In the genomic region with DNA sequence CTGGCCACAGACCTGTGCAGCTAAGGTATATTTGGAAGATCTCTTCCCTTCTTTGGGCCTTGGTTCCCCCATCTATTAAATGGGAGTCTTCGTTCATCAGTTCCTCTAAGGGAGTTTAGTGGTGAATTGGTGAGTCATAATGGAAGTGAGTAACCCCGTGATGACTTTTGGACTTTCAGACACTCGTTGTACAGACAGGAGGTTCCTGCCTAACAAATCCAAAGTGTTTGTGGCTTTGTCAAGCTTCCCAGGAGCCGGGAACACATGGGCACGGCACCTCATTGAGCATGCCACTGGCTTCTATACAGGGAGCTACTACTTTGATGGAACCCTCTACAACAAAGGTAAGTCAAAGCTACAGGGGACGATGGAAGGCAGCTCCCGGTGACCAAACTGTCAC, we compare ENCODE assay signal across 1 cellular context.
A peak's percentile ranks its signal among the peaks of the same experiment; 100 is the strongest.
TF ChIP-seq lines count a peak whose summit lies in the region.

No MANE protein-coding gene starts in this region.

TF ChIP-seq in GM12878, 131 proteins besides CTCF, POLR2A, EP300 and RAD21 (continued from another document and continues in another):
- TF ChIP-seq USF2 (IDR thresholded peaks at IDR 0.05; ENCODE audit: borderline replicate concordance, low read depth, low read length): no peak
- TF ChIP-seq CHD1 (IDR thresholded peaks at IDR 0.05; ENCODE audit: low read depth, low read length): no peak
- no peak for TF ChIP-seq NBN (IDR thresholded peaks at IDR 0.05)
- no peak for TF ChIP-seq GATAD2B (conservative IDR thresholded peaks at IDR 0.05; ENCODE audit: low read depth)
- TF ChIP-seq RFX5 (IDR thresholded peaks at IDR 0.05; ENCODE audit: low read depth, low read length): no peak
- TF ChIP-seq WRNIP1 (IDR thresholded peaks at IDR 0.05; ENCODE audit: borderline replicate concordance, low read depth, low read length): no peak
- TF ChIP-seq BHLHE40 (IDR thresholded peaks at IDR 0.05; ENCODE audit: borderline replicate concordance in 1 of 2, low read depth in 2 of 2, low read length in 1 of 2): peak; percentile 7 to 24; a peak in 1 of 4 replicates
- TF ChIP-seq MXI1 (IDR thresholded peaks at IDR 0.05; ENCODE audit: low read depth, low read length): no peak
- TF ChIP-seq, protein P1, sequence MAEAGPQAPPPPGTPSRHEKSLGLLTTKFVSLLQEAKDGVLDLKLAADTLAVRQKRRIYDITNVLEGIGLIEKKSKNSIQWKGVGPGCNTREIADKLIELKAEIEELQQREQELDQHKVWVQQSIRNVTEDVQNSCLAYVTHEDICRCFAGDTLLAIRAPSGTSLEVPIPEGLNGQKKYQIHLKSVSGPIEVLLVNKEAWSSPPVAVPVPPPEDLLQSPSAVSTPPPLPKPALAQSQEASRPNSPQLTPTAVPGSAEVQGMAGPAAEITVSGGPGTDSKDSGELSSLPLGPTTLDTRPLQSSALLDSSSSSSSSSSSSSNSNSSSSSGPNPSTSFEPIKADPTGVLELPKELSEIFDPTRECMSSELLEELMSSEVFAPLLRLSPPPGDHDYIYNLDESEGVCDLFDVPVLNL (IDR thresholded peaks at IDR 0.05; ENCODE audit: low read depth, low read length): no peak
- no peak for TF ChIP-seq ZNF207 (IDR thresholded peaks at IDR 0.05; ENCODE audit: borderline replicate concordance)
- TF ChIP-seq, protein P2, sequence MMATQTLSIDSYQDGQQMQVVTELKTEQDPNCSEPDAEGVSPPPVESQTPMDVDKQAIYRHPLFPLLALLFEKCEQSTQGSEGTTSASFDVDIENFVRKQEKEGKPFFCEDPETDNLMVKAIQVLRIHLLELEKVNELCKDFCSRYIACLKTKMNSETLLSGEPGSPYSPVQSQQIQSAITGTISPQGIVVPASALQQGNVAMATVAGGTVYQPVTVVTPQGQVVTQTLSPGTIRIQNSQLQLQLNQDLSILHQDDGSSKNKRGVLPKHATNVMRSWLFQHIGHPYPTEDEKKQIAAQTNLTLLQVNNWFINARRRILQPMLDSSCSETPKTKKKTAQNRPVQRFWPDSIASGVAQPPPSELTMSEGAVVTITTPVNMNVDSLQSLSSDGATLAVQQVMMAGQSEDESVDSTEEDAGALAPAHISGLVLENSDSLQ (IDR thresholded peaks at IDR 0.05): no peak
- no peak for TF ChIP-seq PAX8 (IDR thresholded peaks at IDR 0.05)
- TF ChIP-seq NR2F1 (conservative IDR thresholded peaks at IDR 0.05): peak; percentile 76
- no peak for TF ChIP-seq BACH1 (IDR thresholded peaks at IDR 0.05; ENCODE audit: borderline replicate concordance)
- TF ChIP-seq ATF3 (IDR thresholded peaks at IDR 0.05; ENCODE audit: borderline replicate concordance, extremely low read depth, low read depth, low read length): no peak
- TF ChIP-seq, protein P3, sequence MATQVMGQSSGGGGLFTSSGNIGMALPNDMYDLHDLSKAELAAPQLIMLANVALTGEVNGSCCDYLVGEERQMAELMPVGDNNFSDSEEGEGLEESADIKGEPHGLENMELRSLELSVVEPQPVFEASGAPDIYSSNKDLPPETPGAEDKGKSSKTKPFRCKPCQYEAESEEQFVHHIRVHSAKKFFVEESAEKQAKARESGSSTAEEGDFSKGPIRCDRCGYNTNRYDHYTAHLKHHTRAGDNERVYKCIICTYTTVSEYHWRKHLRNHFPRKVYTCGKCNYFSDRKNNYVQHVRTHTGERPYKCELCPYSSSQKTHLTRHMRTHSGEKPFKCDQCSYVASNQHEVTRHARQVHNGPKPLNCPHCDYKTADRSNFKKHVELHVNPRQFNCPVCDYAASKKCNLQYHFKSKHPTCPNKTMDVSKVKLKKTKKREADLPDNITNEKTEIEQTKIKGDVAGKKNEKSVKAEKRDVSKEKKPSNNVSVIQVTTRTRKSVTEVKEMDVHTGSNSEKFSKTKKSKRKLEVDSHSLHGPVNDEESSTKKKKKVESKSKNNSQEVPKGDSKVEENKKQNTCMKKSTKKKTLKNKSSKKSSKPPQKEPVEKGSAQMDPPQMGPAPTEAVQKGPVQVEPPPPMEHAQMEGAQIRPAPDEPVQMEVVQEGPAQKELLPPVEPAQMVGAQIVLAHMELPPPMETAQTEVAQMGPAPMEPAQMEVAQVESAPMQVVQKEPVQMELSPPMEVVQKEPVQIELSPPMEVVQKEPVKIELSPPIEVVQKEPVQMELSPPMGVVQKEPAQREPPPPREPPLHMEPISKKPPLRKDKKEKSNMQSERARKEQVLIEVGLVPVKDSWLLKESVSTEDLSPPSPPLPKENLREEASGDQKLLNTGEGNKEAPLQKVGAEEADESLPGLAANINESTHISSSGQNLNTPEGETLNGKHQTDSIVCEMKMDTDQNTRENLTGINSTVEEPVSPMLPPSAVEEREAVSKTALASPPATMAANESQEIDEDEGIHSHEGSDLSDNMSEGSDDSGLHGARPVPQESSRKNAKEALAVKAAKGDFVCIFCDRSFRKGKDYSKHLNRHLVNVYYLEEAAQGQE (IDR thresholded peaks at IDR 0.05; ENCODE audit: low read depth, low read length): no peak
- no peak for TF ChIP-seq NR2C1 (IDR thresholded peaks at IDR 0.05)
- TF ChIP-seq SUZ12 (IDR thresholded peaks at IDR 0.05; ENCODE audit: unreplicated experiment): no peak
- TF ChIP-seq, protein P4, sequence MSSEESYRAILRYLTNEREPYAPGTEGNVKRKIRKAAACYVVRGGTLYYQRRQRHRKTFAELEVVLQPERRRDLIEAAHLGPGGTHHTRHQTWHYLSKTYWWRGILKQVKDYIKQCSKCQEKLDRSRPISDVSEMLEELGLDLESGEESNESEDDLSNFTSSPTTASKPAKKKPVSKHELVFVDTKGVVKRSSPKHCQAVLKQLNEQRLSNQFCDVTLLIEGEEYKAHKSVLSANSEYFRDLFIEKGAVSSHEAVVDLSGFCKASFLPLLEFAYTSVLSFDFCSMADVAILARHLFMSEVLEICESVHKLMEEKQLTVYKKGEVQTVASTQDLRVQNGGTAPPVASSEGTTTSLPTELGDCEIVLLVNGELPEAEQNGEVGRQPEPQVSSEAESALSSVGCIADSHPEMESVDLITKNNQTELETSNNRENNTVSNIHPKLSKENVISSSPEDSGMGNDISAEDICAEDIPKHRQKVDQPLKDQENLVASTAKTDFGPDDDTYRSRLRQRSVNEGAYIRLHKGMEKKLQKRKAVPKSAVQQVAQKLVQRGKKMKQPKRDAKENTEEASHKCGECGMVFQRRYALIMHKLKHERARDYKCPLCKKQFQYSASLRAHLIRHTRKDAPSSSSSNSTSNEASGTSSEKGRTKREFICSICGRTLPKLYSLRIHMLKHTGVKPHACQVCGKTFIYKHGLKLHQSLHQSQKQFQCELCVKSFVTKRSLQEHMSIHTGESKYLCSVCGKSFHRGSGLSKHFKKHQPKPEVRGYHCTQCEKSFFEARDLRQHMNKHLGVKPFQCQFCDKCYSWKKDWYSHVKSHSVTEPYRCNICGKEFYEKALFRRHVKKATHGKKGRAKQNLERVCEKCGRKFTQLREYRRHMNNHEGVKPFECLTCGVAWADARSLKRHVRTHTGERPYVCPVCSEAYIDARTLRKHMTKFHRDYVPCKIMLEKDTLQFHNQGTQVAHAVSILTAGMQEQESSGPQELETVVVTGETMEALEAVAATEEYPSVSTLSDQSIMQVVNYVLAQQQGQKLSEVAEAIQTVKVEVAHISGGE (CRISPR knock-in tag; IDR thresholded peaks at IDR 0.05): no peak
- no peak for TF ChIP-seq RCOR1 (conservative IDR thresholded peaks at IDR 0.05; ENCODE audit: low read depth, low read length)
- no peak for TF ChIP-seq NFXL1 (IDR thresholded peaks at IDR 0.05; ENCODE audit: borderline replicate concordance)
- TF ChIP-seq RBBP5 (conservative IDR thresholded peaks at IDR 0.05): no peak
- TF ChIP-seq ZBTB40 (IDR thresholded peaks at IDR 0.05; ENCODE audit: borderline replicate concordance): no peak
- TF ChIP-seq CREM (IDR thresholded peaks at IDR 0.05; ENCODE audit: low read depth): no peak
- no peak for TF ChIP-seq SP1 (IDR thresholded peaks at IDR 0.05; ENCODE audit: low read depth, low read length)
- TF ChIP-seq, protein P5, sequence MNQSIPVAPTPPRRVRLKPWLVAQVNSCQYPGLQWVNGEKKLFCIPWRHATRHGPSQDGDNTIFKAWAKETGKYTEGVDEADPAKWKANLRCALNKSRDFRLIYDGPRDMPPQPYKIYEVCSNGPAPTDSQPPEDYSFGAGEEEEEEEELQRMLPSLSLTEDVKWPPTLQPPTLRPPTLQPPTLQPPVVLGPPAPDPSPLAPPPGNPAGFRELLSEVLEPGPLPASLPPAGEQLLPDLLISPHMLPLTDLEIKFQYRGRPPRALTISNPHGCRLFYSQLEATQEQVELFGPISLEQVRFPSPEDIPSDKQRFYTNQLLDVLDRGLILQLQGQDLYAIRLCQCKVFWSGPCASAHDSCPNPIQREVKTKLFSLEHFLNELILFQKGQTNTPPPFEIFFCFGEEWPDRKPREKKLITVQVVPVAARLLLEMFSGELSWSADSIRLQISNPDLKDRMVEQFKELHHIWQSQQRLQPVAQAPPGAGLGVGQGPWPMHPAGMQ (IDR thresholded peaks at IDR 0.05; ENCODE audit: borderline replicate concordance): no peak
- no peak for TF ChIP-seq PML (IDR thresholded peaks at IDR 0.05; ENCODE audit: low read length)
- no peak for TF ChIP-seq MAX (IDR thresholded peaks at IDR 0.05; ENCODE audit: low read depth, low read length)
- TF ChIP-seq ESRRA (IDR thresholded peaks at IDR 0.05; ENCODE audit: low read length): 0 out of 2 replicates have a peak, but pooled peaks have one; percentile 24
- no peak for TF ChIP-seq BCL3 (IDR thresholded peaks at IDR 0.05; ENCODE audit: borderline replicate concordance, insufficient read depth, low read depth, low read length, poor library complexity, severe bottlenecking)
- TF ChIP-seq LARP7 (IDR thresholded peaks at IDR 0.05): no peak
- TF ChIP-seq YY1 (IDR thresholded peaks at IDR 0.05; ENCODE audit: low read depth, low read length): no peak
- no peak for TF ChIP-seq CEBPB (IDR thresholded peaks at IDR 0.05; ENCODE audit: borderline replicate concordance in 1 of 2, low read depth in 2 of 2, low read length in 2 of 2)
- TF ChIP-seq CBFB (IDR thresholded peaks at IDR 0.05; ENCODE audit: low read depth): no peak
- TF ChIP-seq CBX3 (IDR thresholded peaks at IDR 0.05; ENCODE audit: borderline replicate concordance, low read depth): no peak
- no peak for TF ChIP-seq ETV6 (conservative IDR thresholded peaks at IDR 0.05 in 1 of 2, IDR thresholded peaks at IDR 0.05 in 1 of 2; ENCODE audit: borderline replicate concordance in 1 of 2, low read depth in 1 of 2)
- no peak for TF ChIP-seq HCFC1 (IDR thresholded peaks at IDR 0.05; ENCODE audit: low read length)
- TF ChIP-seq, protein P6, sequence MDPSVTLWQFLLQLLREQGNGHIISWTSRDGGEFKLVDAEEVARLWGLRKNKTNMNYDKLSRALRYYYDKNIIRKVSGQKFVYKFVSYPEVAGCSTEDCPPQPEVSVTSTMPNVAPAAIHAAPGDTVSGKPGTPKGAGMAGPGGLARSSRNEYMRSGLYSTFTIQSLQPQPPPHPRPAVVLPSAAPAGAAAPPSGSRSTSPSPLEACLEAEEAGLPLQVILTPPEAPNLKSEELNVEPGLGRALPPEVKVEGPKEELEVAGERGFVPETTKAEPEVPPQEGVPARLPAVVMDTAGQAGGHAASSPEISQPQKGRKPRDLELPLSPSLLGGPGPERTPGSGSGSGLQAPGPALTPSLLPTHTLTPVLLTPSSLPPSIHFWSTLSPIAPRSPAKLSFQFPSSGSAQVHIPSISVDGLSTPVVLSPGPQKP (IDR thresholded peaks at IDR 0.05; ENCODE audit: low read depth, low read length): no peak
- TF ChIP-seq ZBED1 (IDR thresholded peaks at IDR 0.05; ENCODE audit: borderline replicate concordance): no peak
- no peak for TF ChIP-seq ZNF384 (IDR thresholded peaks at IDR 0.05; ENCODE audit: borderline replicate concordance, low read depth, low read length)
- TF ChIP-seq YBX1 (IDR thresholded peaks at IDR 0.05): no peak
- no peak for TF ChIP-seq MEF2A (IDR thresholded peaks at IDR 0.05; ENCODE audit: insufficient read depth, low read depth, low read length)
- TF ChIP-seq SMAD1 (IDR thresholded peaks at IDR 0.05; ENCODE audit: low read depth, partially characterized antibody): no peak
